In genomic region chr2:122564843-122565242, GRCh38 we compare ENCODE assay signal across 2 cellular contexts.
TF ChIP-seq lines count a peak whose summit lies in the region.

No MANE protein-coding gene starts in this region.

TF ChIP-seq in HepG2, 621 proteins besides CTCF, POLR2A, EP300 and RAD21 (continued from another document):
- peak; percentile 37 to 71; a peak in 2 of 4 replicates for TF ChIP-seq MAFK (conservative IDR thresholded peaks at IDR 0.05 in 1 of 2, IDR thresholded peaks at IDR 0.05 in 1 of 2; ENCODE audit: low read length in 2 of 2)
- no peak for TF ChIP-seq FLYWCH1 (CRISPR knock-in tag; IDR thresholded peaks at IDR 0.05)
- peak; percentile 56 for TF ChIP-seq MAFF (IDR thresholded peaks at IDR 0.05; ENCODE audit: low read depth, low read length)

TF ChIP-seq in neural cell, 6 proteins besides CTCF, POLR2A, EP300 and RAD21 (continued from another document):
- TF ChIP-seq, protein P1, sequence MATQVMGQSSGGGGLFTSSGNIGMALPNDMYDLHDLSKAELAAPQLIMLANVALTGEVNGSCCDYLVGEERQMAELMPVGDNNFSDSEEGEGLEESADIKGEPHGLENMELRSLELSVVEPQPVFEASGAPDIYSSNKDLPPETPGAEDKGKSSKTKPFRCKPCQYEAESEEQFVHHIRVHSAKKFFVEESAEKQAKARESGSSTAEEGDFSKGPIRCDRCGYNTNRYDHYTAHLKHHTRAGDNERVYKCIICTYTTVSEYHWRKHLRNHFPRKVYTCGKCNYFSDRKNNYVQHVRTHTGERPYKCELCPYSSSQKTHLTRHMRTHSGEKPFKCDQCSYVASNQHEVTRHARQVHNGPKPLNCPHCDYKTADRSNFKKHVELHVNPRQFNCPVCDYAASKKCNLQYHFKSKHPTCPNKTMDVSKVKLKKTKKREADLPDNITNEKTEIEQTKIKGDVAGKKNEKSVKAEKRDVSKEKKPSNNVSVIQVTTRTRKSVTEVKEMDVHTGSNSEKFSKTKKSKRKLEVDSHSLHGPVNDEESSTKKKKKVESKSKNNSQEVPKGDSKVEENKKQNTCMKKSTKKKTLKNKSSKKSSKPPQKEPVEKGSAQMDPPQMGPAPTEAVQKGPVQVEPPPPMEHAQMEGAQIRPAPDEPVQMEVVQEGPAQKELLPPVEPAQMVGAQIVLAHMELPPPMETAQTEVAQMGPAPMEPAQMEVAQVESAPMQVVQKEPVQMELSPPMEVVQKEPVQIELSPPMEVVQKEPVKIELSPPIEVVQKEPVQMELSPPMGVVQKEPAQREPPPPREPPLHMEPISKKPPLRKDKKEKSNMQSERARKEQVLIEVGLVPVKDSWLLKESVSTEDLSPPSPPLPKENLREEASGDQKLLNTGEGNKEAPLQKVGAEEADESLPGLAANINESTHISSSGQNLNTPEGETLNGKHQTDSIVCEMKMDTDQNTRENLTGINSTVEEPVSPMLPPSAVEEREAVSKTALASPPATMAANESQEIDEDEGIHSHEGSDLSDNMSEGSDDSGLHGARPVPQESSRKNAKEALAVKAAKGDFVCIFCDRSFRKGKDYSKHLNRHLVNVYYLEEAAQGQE (IDR thresholded peaks at IDR 0.05; ENCODE audit: borderline replicate concordance): no peak
- no peak for TF ChIP-seq TAF1 (IDR thresholded peaks at IDR 0.05; ENCODE audit: low read depth)
